Comparison of ENCODE assay signal across 11 cellular contexts in the genomic region with DNA sequence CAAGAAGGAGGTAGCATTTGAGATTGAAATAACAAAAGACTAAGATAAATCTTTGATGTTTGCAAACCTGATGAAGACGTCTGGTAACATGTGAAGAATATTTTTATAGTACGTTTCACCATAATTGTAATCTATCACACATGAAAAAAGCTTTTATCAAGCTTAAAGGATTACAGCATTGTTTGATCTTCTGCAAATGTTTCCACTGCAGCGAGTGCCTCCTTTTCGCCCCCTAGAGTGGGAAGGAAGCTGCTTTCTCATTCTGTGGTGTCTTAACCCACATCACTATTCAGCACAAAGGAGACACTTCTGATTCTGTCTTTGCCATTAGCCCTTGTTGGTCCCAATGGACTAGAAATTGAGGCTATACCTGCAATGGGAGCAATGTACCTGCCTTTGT. TPM values are rescaled to one million over a fixed set of nuclear protein-coding genes. Genes with fewer than 3 reads are reported as not detected.
DNase-seq lines count a peak whose midpoint lies in the region; ATAC-seq and TF ChIP-seq lines count a peak whose summit lies in the region.
"Had no signal": no experiment of that assay in that cellular context is flagged by ENCODE, and none has a peak within 500 bp of the region (broad histone marks: within the 10 kb centered on the region; RNA-seq: fewer than 3 reads in every experiment).

No MANE protein-coding gene starts in this region.

- H3K4me1 Mint-ChIP-seq in CD8-positive, alpha-beta T cell (ENCODE audit: low read depth), result peaks cover 30% of the 10 kb centered on the region

- POLR2A ChIA-PET in CD8-positive, alpha-beta T cell (lab: Charles Lee), result interaction anchor here (1.1 kb wide), 1 partner anchor 71 kb away, joined by 3 read pairs; no protein-coding TSS in a partner anchor

- no peaks in the 10 kb centered on the region for H3K36me3 Mint-ChIP-seq in CD8-positive, alpha-beta T cell

- H3K4me1 ChIP-seq in CD8-positive, alpha-beta T cell (ENCODE audit: insufficient read depth, low read length), result peaks cover 17% of the 10 kb centered on the region
- H3K4me1 ChIP-seq in HUES48 (ENCODE audit: control insufficient read depth, insufficient read depth, low read length), result peaks cover 36% of the 10 kb centered on the region

- peak; percentile 61 for TF ChIP-seq CTCF in CD8-positive, alpha-beta T cell (IDR thresholded peaks at IDR 0.05)

- peak; percentile 79 for ATAC-seq in CD8-positive, alpha-beta T cell
- no peak for ATAC-seq in GM21515 (IDR thresholded peaks at IDR 0.05; ENCODE audit: unreplicated experiment)
- ATAC-seq: left colon had no signal

- intact Hi-C loops in CD8-positive, alpha-beta T cell (cut with DNase I, micrococcal nuclease), result no loop called here

- no peaks in the 10 kb centered on the region for H3K27me3 ChIP-seq in CD8-positive, alpha-beta T cell (ENCODE audit: insufficient read depth, low read length)
- no peaks in the 10 kb centered on the region for H3K27me3 ChIP-seq in HUES48 (ENCODE audit: control insufficient read depth, insufficient read depth, low read length)

- H3K27me3 Mint-ChIP-seq in CD8-positive, alpha-beta T cell (ENCODE audit: low read depth), result no peaks in the 10 kb centered on the region
- H3K27me3 Mint-ChIP-seq: stimulated activated naive CD8-positive, alpha-beta T cell treated with anti-CD3 and anti-CD28 coated beads, Interleukin-15, Interleukin-2, amounts not matched to agents 100 ng/mL and 50 ng/mL, for 24 hours had no signal

- CTCF ChIA-PET in CD8-positive, alpha-beta T cell (lab: Charles Lee), result interaction anchor here (0.5 to 1.8 kb wide), 13 partner anchors 8 to 496 kb away, joined by 3 to 7 read pairs (median 3); no protein-coding TSS in a partner anchor

- H3K9ac ChIP-seq in HUES48 (ENCODE audit: low read depth, low read length), result no peak overlapping the region
- H3K9ac ChIP-seq: KMS-11 had no signal

- no peak overlapping the region for H3K27ac Mint-ChIP-seq in CD8-positive, alpha-beta T cell
- H3K27ac Mint-ChIP-seq: stimulated activated naive CD8-positive, alpha-beta T cell treated with anti-CD3 and anti-CD28 coated beads, Interleukin-15, Interleukin-2, amounts not matched to agents 100 ng/mL and 50 ng/mL, for 24 hours had no signal

- no peak overlapping the region for H3K27ac ChIP-seq in CD8-positive, alpha-beta T cell (ENCODE audit: low read depth, low read length)
- peak overlapping the region; percentile 8 for H3K27ac ChIP-seq in HUES48 (ENCODE audit: low read depth, low read length)
- H3K27ac ChIP-seq: KMS-11 had no signal

- peak in 5 of 7 experiments; percentile 20 to 53 (median 34) for DNase-seq in CD8-positive, alpha-beta T cell
- DNase-seq in activated gamma-delta T cell treated with anti-CD3 and anti-CD28 coated beads, Interleukin-2, amount 50 U/mL, for 16 hours (ENCODE audit: low read depth), result peak; percentile 6
- DNase-seq in myocyte (ENCODE audit: low read depth) (peak; percentile 10), NCI-H2196 treated with DMSO at 0.1 percent for 48 hours (lab: John Stamatoyannopoulos, UW; ENCODE audit: unreplicated experiment) (no peak), SHP77 (lab: John Stamatoyannopoulos, UW) (no peak), SW 1271 (lab: John Stamatoyannopoulos, UW) (no peak)
- DNase-seq: left colon had no signal

- no peak overlapping the region for H3K4me3 Mint-ChIP-seq in CD8-positive, alpha-beta T cell
- H3K4me3 Mint-ChIP-seq: stimulated activated naive CD8-positive, alpha-beta T cell treated with anti-CD3 and anti-CD28 coated beads, Interleukin-15, Interleukin-2, amounts not matched to agents 100 ng/mL and 50 ng/mL, for 24 hours had no signal

- H3K9me3 ChIP-seq in CD8-positive, alpha-beta T cell (ENCODE audit: low read length), result no peaks in the 10 kb centered on the region
- no peaks in the 10 kb centered on the region for H3K9me3 ChIP-seq in HUES48 (ENCODE audit: control insufficient read depth, insufficient read depth, low read length)

- H3K36me3 ChIP-seq in CD8-positive, alpha-beta T cell (ENCODE audit: insufficient read depth, low read length), result no peaks in the 10 kb centered on the region
- H3K36me3 ChIP-seq in HUES48 (ENCODE audit: control insufficient read depth, insufficient read depth, low read length), result no peaks in the 10 kb centered on the region

- no peaks in the 10 kb centered on the region for H3K9me3 Mint-ChIP-seq in CD8-positive, alpha-beta T cell
- H3K9me3 Mint-ChIP-seq: stimulated activated naive CD8-positive, alpha-beta T cell treated with anti-CD3 and anti-CD28 coated beads, Interleukin-15, Interleukin-2, amounts not matched to agents 100 ng/mL and 50 ng/mL, for 24 hours had no signal

- no peak overlapping the region for H3K4me3 ChIP-seq in CD8-positive, alpha-beta T cell (ENCODE audit: low read depth, low read length)
- H3K4me3 ChIP-seq in HUES48 (ENCODE audit: low read depth, low read length), result peak overlapping the region; percentile 27

RNA-seq across cellular contexts. Expression of gene IL12RB2, which starts 46.0 kb away (rescaled TPM):
- total RNA-seq in CD8-positive, alpha-beta T cell, result 1 to 10 TPM; 1.5 to 2.2 TPM
- total RNA-seq in myocyte, result 0.10 TPM in 1 of 2 replicates, not detected in the other
- 0.09 TPM for polyA plus RNA-seq in myocyte (2012)

Comparison
In these comparisons a context has a peak if more than half of its experiments do, and no peak if none do; other contexts are left out.
1. DNase-seq: peak in CD8-positive, alpha-beta T cell (5 of 7), activated gamma-delta T cell treated with anti-CD3 and anti-CD28 coated beads, Interleukin-2, amount 50 U/mL, for 16 hours (single experiment) and myocyte (single experiment); none in NCI-H2196 treated with DMSO at 0.1 percent for 48 hours (single experiment), SHP77 (0 of 2) and SW 1271 (0 of 2).